ENCODE assay signal across 1 cellular context in the genomic region with DNA sequence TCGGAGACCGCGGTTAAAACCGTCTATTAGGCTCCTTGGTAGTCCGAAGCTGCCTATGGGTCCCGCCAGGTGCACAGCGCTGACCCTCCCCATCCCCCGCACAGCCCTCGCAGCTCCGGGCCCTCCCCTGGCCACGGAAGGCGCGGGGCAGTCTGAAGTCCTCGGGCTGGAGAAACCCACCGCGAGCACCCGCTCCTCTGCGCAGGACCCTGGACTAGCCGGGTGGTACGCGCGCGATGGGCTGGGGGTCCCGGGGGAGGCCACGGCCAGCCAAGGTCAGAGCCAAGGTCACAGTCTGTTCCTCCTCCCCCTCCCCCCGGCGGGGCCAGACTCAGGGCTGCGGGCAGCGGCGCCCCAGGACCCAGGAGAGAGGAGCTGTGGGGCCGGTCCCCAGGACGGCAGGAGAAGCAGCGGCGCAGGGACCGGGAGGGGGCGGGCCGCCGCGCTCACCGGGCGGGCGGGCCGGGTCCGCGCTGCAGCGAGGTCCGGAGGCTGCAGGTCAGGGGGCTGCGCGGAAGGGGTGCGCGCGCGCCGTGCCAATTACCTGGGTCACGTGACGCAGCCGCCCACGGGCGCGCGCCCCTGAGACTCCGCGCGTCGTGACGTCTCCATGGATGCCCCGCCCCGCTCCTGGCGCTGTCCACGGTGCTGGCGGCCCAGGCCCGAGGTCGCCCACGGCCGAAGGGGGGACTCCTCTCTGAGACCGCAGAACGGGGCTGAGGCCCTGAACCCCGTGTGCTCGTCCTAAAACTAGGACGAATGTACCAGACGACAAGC.
TF ChIP-seq lines count a peak whose summit lies in the region.

Gene OGDHL, minus strand, starts transcription at position 535 of the 777 bp plus-strand sequence. CDS start 3,731 bp downstream, outside the sequence.

TF ChIP-seq in HepG2, 621 proteins besides CTCF, POLR2A, EP300 and RAD21 (continued from another document and continues in another):
- TF ChIP-seq SIN3A (IDR thresholded peaks at IDR 0.05; ENCODE audit: borderline replicate concordance, low read depth, low read length) (peak; percentile 72; the same call in 1 of the 2 replicates), BORCS8-MEF2B (CRISPR knock-in tag; IDR thresholded peaks at IDR 0.05) (peak; percentile 98), MAFG (CRISPR knock-in tag; IDR thresholded peaks at IDR 0.05) (no peak), RBAK (CRISPR knock-in tag; IDR thresholded peaks at IDR 0.05) (no peak), ZNF337 (CRISPR knock-in tag; IDR thresholded peaks at IDR 0.05; ENCODE audit: borderline replicate concordance, low read depth) (peak; percentile 61; the same call in 1 of the 2 replicates), MED8 (CRISPR knock-in tag; IDR thresholded peaks at IDR 0.05; ENCODE audit: insufficient replicate concordance) (peak; percentile 58), MTF2 (CRISPR knock-in tag; IDR thresholded peaks at IDR 0.05; ENCODE audit: borderline replicate concordance) (no peak; the same call in 1 of the 2 replicates), CEBPG (CRISPR knock-in tag; IDR thresholded peaks at IDR 0.05) (peak; percentile 32; the same call in 1 of the 2 replicates), MYNN (CRISPR knock-in tag; IDR thresholded peaks at IDR 0.05; ENCODE audit: low read depth) (peak; percentile 93; the same call in 1 of the 2 replicates), E2F5 (CRISPR knock-in tag; conservative IDR thresholded peaks at IDR 0.05) (0 out of 2 replicates have a peak, but pooled peaks have one; percentile 79), FOXK1 (CRISPR knock-in tag; IDR thresholded peaks at IDR 0.05; ENCODE audit: borderline replicate concordance, low read depth) (peak; percentile 90; the same call in 1 of the 2 replicates), ZNF44 (CRISPR knock-in tag; IDR thresholded peaks at IDR 0.05) (0 out of 2 replicates have a peak, but pooled peaks have one; percentile 49), DPF2 (CRISPR knock-in tag; IDR thresholded peaks at IDR 0.05; ENCODE audit: borderline replicate concordance, low read depth) (no peak), NPAS2 (CRISPR knock-in tag; IDR thresholded peaks at IDR 0.05; ENCODE audit: borderline replicate concordance) (peak; percentile 74; the same call in 1 of the 2 replicates), RFXAP (CRISPR knock-in tag; IDR thresholded peaks at IDR 0.05; ENCODE audit: borderline replicate concordance) (peak; percentile 86; the same call in 1 of the 2 replicates), ETV5 (CRISPR knock-in tag; IDR thresholded peaks at IDR 0.05; ENCODE audit: borderline replicate concordance) (peak; percentile 67), KDM6A (CRISPR knock-in tag; IDR thresholded peaks at IDR 0.05; ENCODE audit: low read depth) (0 out of 2 replicates have a peak, but pooled peaks have one; percentile 29), ZNF75D (CRISPR knock-in tag; IDR thresholded peaks at IDR 0.05; ENCODE audit: borderline replicate concordance) (peak; percentile 95), TARDBP (CRISPR knock-in tag; IDR thresholded peaks at IDR 0.05) (0 out of 2 replicates have a peak, but pooled peaks have one; percentile 37), HNRNPK (IDR thresholded peaks at IDR 0.05; ENCODE audit: low read depth, low read length, poor library complexity, severe bottlenecking) (no peak), MIER3 (CRISPR knock-in tag; IDR thresholded peaks at IDR 0.05; ENCODE audit: borderline replicate concordance) (peak; percentile 76; the same call in 1 of the 2 replicates), LCORL (IDR thresholded peaks at IDR 0.05) (no peak), LCORL (CRISPR knock-in tag; IDR thresholded peaks at IDR 0.05) (no peak; the same call in none of the 2 replicates), FOXC1 (CRISPR knock-in tag; IDR thresholded peaks at IDR 0.05; ENCODE audit: borderline replicate concordance) (peak; percentile 80; the same call in 1 of the 2 replicates), REPIN1 (CRISPR knock-in tag; IDR thresholded peaks at IDR 0.05; ENCODE audit: borderline replicate concordance, low read depth) (peak; percentile 93), AHDC1 (CRISPR knock-in tag; IDR thresholded peaks at IDR 0.05; ENCODE audit: borderline replicate concordance) (peak; percentile 53; the same call in 1 of the 2 replicates), STAG1 (CRISPR knock-in tag; IDR thresholded peaks at IDR 0.05) (peak; percentile 30), ZNF709 (CRISPR knock-in tag; IDR thresholded peaks at IDR 0.05) (peak; percentile 98), PATZ1 (CRISPR knock-in tag; IDR thresholded peaks at IDR 0.05) (peak; percentile 45), ZNF839 (CRISPR knock-in tag; IDR thresholded peaks at IDR 0.05; ENCODE audit: borderline replicate concordance) (0 out of 2 replicates have a peak, but pooled peaks have one; percentile 61), ZNF121 (CRISPR knock-in tag; IDR thresholded peaks at IDR 0.05) (peak; percentile 28; the same call in 1 of the 2 replicates)
- TF ChIP-seq, protein P1, sequence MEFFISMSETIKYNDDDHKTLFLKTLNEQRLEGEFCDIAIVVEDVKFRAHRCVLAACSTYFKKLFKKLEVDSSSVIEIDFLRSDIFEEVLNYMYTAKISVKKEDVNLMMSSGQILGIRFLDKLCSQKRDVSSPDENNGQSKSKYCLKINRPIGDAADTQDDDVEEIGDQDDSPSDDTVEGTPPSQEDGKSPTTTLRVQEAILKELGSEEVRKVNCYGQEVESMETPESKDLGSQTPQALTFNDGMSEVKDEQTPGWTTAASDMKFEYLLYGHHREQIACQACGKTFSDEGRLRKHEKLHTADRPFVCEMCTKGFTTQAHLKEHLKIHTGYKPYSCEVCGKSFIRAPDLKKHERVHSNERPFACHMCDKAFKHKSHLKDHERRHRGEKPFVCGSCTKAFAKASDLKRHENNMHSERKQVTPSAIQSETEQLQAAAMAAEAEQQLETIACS (CRISPR knock-in tag; IDR thresholded peaks at IDR 0.05), result peak; percentile 95
- TF ChIP-seq, protein P2, sequence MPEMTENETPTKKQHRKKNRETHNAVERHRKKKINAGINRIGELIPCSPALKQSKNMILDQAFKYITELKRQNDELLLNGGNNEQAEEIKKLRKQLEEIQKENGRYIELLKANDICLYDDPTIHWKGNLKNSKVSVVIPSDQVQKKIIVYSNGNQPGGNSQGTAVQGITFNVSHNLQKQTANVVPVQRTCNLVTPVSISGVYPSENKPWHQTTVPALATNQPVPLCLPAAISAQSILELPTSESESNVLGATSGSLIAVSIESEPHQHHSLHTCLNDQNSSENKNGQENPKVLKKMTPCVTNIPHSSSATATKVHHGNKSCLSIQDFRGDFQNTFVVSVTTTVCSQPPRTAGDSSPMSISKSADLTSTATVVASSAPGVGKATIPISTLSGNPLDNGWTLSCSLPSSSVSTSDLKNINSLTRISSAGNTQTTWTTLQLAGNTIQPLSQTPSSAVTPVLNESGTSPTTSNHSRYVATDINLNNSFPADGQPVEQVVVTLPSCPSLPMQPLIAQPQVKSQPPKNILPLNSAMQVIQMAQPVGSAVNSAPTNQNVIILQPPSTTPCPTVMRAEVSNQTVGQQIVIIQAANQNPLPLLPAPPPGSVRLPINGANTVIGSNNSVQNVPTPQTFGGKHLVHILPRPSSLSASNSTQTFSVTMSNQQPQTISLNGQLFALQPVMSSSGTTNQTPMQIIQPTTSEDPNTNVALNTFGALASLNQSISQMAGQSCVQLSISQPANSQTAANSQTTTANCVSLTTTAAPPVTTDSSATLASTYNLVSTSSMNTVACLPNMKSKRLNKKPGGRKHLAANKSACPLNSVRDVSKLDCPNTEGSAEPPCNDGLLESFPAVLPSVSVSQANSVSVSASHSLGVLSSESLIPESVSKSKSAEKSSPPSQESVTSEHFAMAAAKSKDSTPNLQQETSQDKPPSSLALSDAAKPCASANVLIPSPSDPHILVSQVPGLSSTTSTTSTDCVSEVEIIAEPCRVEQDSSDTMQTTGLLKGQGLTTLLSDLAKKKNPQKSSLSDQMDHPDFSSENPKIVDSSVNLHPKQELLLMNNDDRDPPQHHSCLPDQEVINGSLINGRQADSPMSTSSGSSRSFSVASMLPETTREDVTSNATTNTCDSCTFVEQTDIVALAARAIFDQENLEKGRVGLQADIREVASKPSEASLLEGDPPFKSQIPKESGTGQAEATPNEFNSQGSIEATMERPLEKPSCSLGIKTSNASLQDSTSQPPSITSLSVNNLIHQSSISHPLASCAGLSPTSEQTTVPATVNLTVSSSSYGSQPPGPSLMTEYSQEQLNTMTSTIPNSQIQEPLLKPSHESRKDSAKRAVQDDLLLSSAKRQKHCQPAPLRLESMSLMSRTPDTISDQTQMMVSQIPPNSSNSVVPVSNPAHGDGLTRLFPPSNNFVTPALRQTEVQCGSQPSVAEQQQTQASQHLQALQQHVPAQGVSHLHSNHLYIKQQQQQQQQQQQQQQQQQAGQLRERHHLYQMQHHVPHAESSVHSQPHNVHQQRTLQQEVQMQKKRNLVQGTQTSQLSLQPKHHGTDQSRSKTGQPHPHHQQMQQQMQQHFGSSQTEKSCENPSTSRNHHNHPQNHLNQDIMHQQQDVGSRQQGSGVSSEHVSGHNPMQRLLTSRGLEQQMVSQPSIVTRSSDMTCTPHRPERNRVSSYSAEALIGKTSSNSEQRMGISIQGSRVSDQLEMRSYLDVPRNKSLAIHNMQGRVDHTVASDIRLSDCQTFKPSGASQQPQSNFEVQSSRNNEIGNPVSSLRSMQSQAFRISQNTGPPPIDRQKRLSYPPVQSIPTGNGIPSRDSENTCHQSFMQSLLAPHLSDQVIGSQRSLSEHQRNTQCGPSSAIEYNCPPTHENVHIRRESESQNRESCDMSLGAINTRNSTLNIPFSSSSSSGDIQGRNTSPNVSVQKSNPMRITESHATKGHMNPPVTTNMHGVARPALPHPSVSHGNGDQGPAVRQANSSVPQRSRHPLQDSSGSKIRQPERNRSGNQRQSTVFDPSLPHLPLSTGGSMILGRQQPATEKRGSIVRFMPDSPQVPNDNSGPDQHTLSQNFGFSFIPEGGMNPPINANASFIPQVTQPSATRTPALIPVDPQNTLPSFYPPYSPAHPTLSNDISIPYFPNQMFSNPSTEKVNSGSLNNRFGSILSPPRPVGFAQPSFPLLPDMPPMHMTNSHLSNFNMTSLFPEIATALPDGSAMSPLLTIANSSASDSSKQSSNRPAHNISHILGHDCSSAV (CRISPR knock-in tag; IDR thresholded peaks at IDR 0.05; ENCODE audit: borderline replicate concordance), result no peak
- TF ChIP-seq, protein P3, sequence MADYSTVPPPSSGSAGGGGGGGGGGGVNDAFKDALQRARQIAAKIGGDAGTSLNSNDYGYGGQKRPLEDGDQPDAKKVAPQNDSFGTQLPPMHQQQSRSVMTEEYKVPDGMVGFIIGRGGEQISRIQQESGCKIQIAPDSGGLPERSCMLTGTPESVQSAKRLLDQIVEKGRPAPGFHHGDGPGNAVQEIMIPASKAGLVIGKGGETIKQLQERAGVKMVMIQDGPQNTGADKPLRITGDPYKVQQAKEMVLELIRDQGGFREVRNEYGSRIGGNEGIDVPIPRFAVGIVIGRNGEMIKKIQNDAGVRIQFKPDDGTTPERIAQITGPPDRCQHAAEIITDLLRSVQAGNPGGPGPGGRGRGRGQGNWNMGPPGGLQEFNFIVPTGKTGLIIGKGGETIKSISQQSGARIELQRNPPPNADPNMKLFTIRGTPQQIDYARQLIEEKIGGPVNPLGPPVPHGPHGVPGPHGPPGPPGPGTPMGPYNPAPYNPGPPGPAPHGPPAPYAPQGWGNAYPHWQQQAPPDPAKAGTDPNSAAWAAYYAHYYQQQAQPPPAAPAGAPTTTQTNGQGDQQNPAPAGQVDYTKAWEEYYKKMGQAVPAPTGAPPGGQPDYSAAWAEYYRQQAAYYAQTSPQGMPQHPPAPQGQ (CRISPR knock-in tag; IDR thresholded peaks at IDR 0.05; ENCODE audit: borderline replicate concordance), result no peak
